Comparison of ENCODE assay signal across 1 cellular context in genomic region chr2:38775097-38775920, GRCh38.
A peak's percentile ranks its signal among the peaks of the same experiment; 100 is the strongest.
TF ChIP-seq lines count a peak whose summit lies in the region.

No MANE protein-coding gene starts in this region.

TF ChIP-seq in HepG2, 621 proteins besides CTCF, POLR2A, EP300 and RAD21 (continued from another document and continues in another):
- TF ChIP-seq, protein P1, sequence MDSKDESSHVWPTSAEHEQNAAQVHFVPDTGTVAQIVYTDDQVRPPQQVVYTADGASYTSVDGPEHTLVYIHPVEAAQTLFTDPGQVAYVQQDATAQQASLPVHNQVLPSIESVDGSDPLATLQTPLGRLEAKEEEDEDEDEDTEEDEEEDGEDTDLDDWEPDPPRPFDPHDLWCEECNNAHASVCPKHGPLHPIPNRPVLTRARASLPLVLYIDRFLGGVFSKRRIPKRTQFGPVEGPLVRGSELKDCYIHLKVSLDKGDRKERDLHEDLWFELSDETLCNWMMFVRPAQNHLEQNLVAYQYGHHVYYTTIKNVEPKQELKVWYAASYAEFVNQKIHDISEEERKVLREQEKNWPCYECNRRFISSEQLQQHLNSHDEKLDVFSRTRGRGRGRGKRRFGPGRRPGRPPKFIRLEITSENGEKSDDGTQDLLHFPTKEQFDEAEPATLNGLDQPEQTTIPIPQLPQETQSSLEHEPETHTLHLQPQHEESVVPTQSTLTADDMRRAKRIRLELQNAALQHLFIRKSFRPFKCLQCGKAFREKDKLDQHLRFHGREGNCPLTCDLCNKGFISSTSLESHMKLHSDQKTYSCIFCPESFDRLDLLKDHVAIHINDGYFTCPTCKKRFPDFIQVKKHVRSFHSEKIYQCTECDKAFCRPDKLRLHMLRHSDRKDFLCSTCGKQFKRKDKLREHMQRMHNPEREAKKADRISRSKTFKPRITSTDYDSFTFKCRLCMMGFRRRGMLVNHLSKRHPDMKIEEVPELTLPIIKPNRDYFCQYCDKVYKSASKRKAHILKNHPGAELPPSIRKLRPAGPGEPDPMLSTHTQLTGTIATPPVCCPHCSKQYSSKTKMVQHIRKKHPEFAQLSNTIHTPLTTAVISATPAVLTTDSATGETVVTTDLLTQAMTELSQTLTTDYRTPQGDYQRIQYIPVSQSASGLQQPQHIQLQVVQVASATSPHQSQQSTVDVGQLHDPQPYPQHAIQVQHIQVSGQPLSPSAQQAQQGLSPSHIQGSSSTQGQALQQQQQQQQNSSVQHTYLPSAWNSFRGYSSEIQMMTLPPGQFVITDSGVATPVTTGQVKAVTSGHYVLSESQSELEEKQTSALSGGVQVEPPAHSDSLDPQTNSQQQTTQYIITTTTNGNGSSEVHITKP (CRISPR knock-in tag; IDR thresholded peaks at IDR 0.05; ENCODE audit: low read depth), result no peak
- no peak for TF ChIP-seq ZNF567 (CRISPR knock-in tag; IDR thresholded peaks at IDR 0.05; ENCODE audit: borderline replicate concordance)
- TF ChIP-seq ZNF879 (CRISPR knock-in tag; IDR thresholded peaks at IDR 0.05), result no peak
- no peak for TF ChIP-seq TBL1XR1 (IDR thresholded peaks at IDR 0.05; ENCODE audit: borderline replicate concordance, low read length, partially characterized antibody)
- no peak for TF ChIP-seq ZNF329 (CRISPR knock-in tag; IDR thresholded peaks at IDR 0.05; ENCODE audit: low read depth)
- TF ChIP-seq ZIK1 (CRISPR knock-in tag; IDR thresholded peaks at IDR 0.05; ENCODE audit: borderline replicate concordance, low read depth), result no peak
- no peak for TF ChIP-seq ZNF225 (CRISPR knock-in tag; IDR thresholded peaks at IDR 0.05)
- TF ChIP-seq, protein P2, sequence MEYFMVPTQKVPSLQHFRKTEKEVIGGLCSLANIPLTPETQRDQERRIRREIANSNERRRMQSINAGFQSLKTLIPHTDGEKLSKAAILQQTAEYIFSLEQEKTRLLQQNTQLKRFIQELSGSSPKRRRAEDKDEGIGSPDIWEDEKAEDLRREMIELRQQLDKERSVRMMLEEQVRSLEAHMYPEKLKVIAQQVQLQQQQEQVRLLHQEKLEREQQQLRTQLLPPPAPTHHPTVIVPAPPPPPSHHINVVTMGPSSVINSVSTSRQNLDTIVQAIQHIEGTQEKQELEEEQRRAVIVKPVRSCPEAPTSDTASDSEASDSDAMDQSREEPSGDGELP (IDR thresholded peaks at IDR 0.05; ENCODE audit: borderline replicate concordance, low read depth), result no peak
- no peak for TF ChIP-seq SNRNP70 (IDR thresholded peaks at IDR 0.05; ENCODE audit: low read depth, low read length)
- no peak for TF ChIP-seq ARID2 (CRISPR knock-in tag; IDR thresholded peaks at IDR 0.05; ENCODE audit: borderline replicate concordance)
- no peak for TF ChIP-seq EHMT2 (IDR thresholded peaks at IDR 0.05; ENCODE audit: borderline replicate concordance, low read depth, low read length)
- TF ChIP-seq ZNF446 (CRISPR knock-in tag; IDR thresholded peaks at IDR 0.05), result no peak
- no peak for TF ChIP-seq ZNF441 (CRISPR knock-in tag; IDR thresholded peaks at IDR 0.05; ENCODE audit: borderline replicate concordance)
- TF ChIP-seq ZFP41 (CRISPR knock-in tag; IDR thresholded peaks at IDR 0.05; ENCODE audit: borderline replicate concordance), result no peak
- TF ChIP-seq ZNF430 (CRISPR knock-in tag; IDR thresholded peaks at IDR 0.05), result no peak
- no peak for TF ChIP-seq ZNF605 (CRISPR knock-in tag; IDR thresholded peaks at IDR 0.05)
- no peak for TF ChIP-seq ZNF891 (CRISPR knock-in tag; IDR thresholded peaks at IDR 0.05)
- no peak for TF ChIP-seq HOXA3 (CRISPR knock-in tag; IDR thresholded peaks at IDR 0.05)
- TF ChIP-seq CSRNP2 (CRISPR knock-in tag; conservative IDR thresholded peaks at IDR 0.05; ENCODE audit: low read depth), result no peak
- TF ChIP-seq ZNF160 (CRISPR knock-in tag; IDR thresholded peaks at IDR 0.05), result no peak
- TF ChIP-seq IRF9 (CRISPR knock-in tag; IDR thresholded peaks at IDR 0.05; ENCODE audit: borderline replicate concordance), result no peak
- no peak for TF ChIP-seq ZNF101 (CRISPR knock-in tag; IDR thresholded peaks at IDR 0.05; ENCODE audit: borderline replicate concordance, low read depth)
- peak; percentile 58; the same call in 1 of the 2 replicates for TF ChIP-seq LCORL (IDR thresholded peaks at IDR 0.05)
- TF ChIP-seq LCORL (CRISPR knock-in tag; IDR thresholded peaks at IDR 0.05), result no peak; the same call in 1 of the 2 replicates
- no peak for TF ChIP-seq ZNF136 (CRISPR knock-in tag; IDR thresholded peaks at IDR 0.05; ENCODE audit: low read depth)
- no peak for TF ChIP-seq ZMAT3 (CRISPR knock-in tag; conservative IDR thresholded peaks at IDR 0.05)
- no peak for TF ChIP-seq PTBP1 (IDR thresholded peaks at IDR 0.05; ENCODE audit: low read depth, low read length, poor library complexity, severe bottlenecking)
- TF ChIP-seq RFX5 (IDR thresholded peaks at IDR 0.05; ENCODE audit: low read depth, low read length), result no peak
- no peak for TF ChIP-seq FOXP1 (IDR thresholded peaks at IDR 0.05)
- TF ChIP-seq FOXP1 (CRISPR knock-in tag; IDR thresholded peaks at IDR 0.05), result peak; percentile 27; the same call in 1 of the 2 replicates
- 0 out of 2 replicates have a peak, but pooled peaks have one; percentile 7 for TF ChIP-seq KDM1A (CRISPR knock-in tag; IDR thresholded peaks at IDR 0.05)
- no peak for TF ChIP-seq DMAP1 (CRISPR knock-in tag; IDR thresholded peaks at IDR 0.05)
- no peak for TF ChIP-seq MTERF4 (CRISPR knock-in tag; IDR thresholded peaks at IDR 0.05)
- no peak for TF ChIP-seq ZC3H13 (CRISPR knock-in tag; IDR thresholded peaks at IDR 0.05)
- TF ChIP-seq HDAC2 (CRISPR knock-in tag; IDR thresholded peaks at IDR 0.05), result no peak; the same call in 1 of the 2 replicates
- no peak for TF ChIP-seq ZNF75D (CRISPR knock-in tag; IDR thresholded peaks at IDR 0.05; ENCODE audit: borderline replicate concordance)
- TF ChIP-seq ZNF547 (CRISPR knock-in tag; IDR thresholded peaks at IDR 0.05), result no peak
- no peak for TF ChIP-seq MBD4 (IDR thresholded peaks at IDR 0.05; ENCODE audit: borderline replicate concordance, low read length)
- TF ChIP-seq ZMYM3 (CRISPR knock-in tag; IDR thresholded peaks at IDR 0.05), result peak; percentile 38
- TF ChIP-seq ATF1 (CRISPR knock-in tag; IDR thresholded peaks at IDR 0.05), result no peak
- TF ChIP-seq HDAC1 (CRISPR knock-in tag; IDR thresholded peaks at IDR 0.05), result peak; percentile 61; the same call in 1 of the 2 replicates
- TF ChIP-seq, protein P3, sequence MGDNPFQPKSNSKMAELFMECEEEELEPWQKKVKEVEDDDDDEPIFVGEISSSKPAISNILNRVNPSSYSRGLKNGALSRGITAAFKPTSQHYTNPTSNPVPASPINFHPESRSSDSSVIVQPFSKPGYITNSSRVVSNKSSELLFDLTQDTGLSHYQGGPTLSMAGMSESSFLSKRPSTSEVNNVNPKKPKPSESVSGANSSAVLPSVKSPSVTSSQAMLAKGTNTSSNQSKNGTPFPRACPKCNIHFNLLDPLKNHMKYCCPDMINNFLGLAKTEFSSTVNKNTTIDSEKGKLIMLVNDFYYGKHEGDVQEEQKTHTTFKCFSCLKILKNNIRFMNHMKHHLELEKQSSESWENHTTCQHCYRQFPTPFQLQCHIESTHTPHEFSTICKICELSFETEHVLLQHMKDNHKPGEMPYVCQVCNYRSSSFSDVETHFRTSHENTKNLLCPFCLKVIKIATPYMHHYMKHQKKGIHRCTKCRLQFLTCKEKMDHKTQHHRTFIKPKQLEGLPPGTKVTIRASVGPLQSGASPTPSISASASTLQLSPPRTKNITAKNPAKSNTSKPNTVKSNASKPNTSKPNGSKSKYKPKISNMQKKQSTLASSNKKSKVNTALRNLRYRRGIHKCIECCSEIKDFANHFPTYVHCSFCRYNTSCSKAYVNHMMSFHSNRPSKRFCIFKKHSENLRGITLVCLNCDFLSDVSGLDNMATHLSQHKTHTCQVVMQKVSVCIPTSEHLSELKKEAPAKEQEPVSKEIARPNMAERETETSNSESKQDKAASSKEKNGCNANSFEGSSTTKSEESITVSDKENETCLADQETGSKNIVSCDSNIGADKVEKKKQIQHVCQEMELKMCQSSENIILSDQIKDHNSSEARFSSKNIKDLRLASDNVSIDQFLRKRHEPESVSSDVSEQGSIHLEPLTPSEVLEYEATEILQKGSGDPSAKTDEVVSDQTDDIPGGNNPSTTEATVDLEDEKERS (CRISPR knock-in tag; IDR thresholded peaks at IDR 0.05), result no peak
- no peak for TF ChIP-seq ZBTB10 (CRISPR knock-in tag; IDR thresholded peaks at IDR 0.05; ENCODE audit: borderline replicate concordance)
- TF ChIP-seq AKNA (CRISPR knock-in tag; IDR thresholded peaks at IDR 0.05; ENCODE audit: borderline replicate concordance), result no peak
- TF ChIP-seq HMGA1 (CRISPR knock-in tag; conservative IDR thresholded peaks at IDR 0.05), result no peak
- TF ChIP-seq, protein P4, sequence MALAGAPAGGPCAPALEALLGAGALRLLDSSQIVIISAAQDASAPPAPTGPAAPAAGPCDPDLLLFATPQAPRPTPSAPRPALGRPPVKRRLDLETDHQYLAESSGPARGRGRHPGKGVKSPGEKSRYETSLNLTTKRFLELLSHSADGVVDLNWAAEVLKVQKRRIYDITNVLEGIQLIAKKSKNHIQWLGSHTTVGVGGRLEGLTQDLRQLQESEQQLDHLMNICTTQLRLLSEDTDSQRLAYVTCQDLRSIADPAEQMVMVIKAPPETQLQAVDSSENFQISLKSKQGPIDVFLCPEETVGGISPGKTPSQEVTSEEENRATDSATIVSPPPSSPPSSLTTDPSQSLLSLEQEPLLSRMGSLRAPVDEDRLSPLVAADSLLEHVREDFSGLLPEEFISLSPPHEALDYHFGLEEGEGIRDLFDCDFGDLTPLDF (CRISPR knock-in tag; IDR thresholded peaks at IDR 0.05), result no peak
